1 cellular context compared by ENCODE assay signal in genomic region chr5:42612997-42613396, GRCh38.
TF ChIP-seq lines count a peak whose summit lies in the region.

No MANE protein-coding gene starts in this region.

TF ChIP-seq in HepG2, 621 proteins besides CTCF, POLR2A, EP300 and RAD21 (continued from another document):
- TF ChIP-seq RERE (CRISPR knock-in tag; IDR thresholded peaks at IDR 0.05; ENCODE audit: low read depth) = no peak
- TF ChIP-seq NFYB (CRISPR knock-in tag; IDR thresholded peaks at IDR 0.05) = no peak
- no peak for TF ChIP-seq TOE1 (CRISPR knock-in tag; IDR thresholded peaks at IDR 0.05)
- TF ChIP-seq MZF1 (CRISPR knock-in tag; IDR thresholded peaks at IDR 0.05; ENCODE audit: borderline replicate concordance) = no peak
- TF ChIP-seq ZNF224 (CRISPR knock-in tag; IDR thresholded peaks at IDR 0.05) = no peak
- TF ChIP-seq ETV6 (CRISPR knock-in tag; conservative IDR thresholded peaks at IDR 0.05) = no peak
- no peak for TF ChIP-seq FOXC1 (CRISPR knock-in tag; IDR thresholded peaks at IDR 0.05; ENCODE audit: borderline replicate concordance)
- TF ChIP-seq ZNF724P (CRISPR knock-in tag; IDR thresholded peaks at IDR 0.05; ENCODE audit: borderline replicate concordance) = no peak
